33 cellular contexts compared by ENCODE assay signal in genomic region chr4:67790721-67791120, GRCh38. TPM values are rescaled to one million over a fixed set of nuclear protein-coding genes. Genes with fewer than 3 reads are reported as not detected.
"Had no signal": no experiment of that assay in that cellular context is flagged by ENCODE, and none has a peak within 500 bp of the region (broad histone marks: within the 10 kb centered on the region; RNA-seq: fewer than 3 reads in every experiment).

No MANE protein-coding gene starts in this region.

- H3K27me3 ChIP-seq: stomach, suprapubic skin, testis, thyroid gland, tibial artery, tibial nerve, transverse colon, upper lobe of left lung, upper lobe of right lung, uterus, vagina had no signal

- FAIRE-seq: urothelium cell line had no signal

- ATAC-seq: stimulated activated effector memory CD8-positive, alpha-beta T cell treated with anti-CD3 and anti-CD28 coated beads, Interleukin-12 subunit alpha, Interleukin-12 subunit beta, amount 100 ng/mL, for 72 hours; stimulated activated memory B cell treated with anti-CD40 and anti-IgM and Interleukin-4, amounts not matched to agents 10 μg/mL and 1 μg/mL and 100 μg/mL, for 72 hours; stimulated activated naive B cell treated with anti-CD40 and anti-IgM and Interleukin-4, amounts not matched to agents 10 μg/mL and 1 μg/mL and 100 μg/mL, for 72 hours; stimulated activated naive CD8-positive, alpha-beta T cell treated with anti-CD3 and anti-CD28 coated beads, Interleukin-15, amount 100 ng/mL, for 72 hours; stimulated activated naive CD8-positive, alpha-beta T cell treated with anti-CD3 and anti-CD28 coated beads, Interleukin-15, Interleukin-2, amounts not matched to agents 100 U/mL and 50 U/mL, for 24 hours; upper lobe of right lung had no signal

- H3K27ac ChIP-seq: stomach, suprapubic skin, testis, thoracic aorta, thyroid gland, tibial artery, tibial nerve, transverse colon, upper lobe of left lung, upper lobe of right lung, uterus, vagina had no signal

- H3K36me3 ChIP-seq: stomach, suprapubic skin, thoracic aorta, thyroid gland, tibial nerve, transverse colon, upper lobe of left lung, upper lobe of right lung, uterus, vagina had no signal

- H3K4me3 ChIP-seq: stomach, suprapubic skin, testis, thoracic aorta, thyroid gland, tibial artery, tibial nerve, transverse colon, upper lobe of left lung, upper lobe of right lung, uterus, vagina had no signal

- DNase-seq: stimulated activated CD4-positive, alpha-beta T cell treated with anti-CD3 and anti-CD28 coated beads, Interleukin-2, amount 100 ng/mL, for 48 hours; stimulated activated CD4-positive, alpha-beta T cell treated with anti-CD3 and anti-CD28 coated beads, Interleukin-4, amount 100 ng/mL, for 1 hour; stimulated activated CD4-positive, alpha-beta T cell treated with anti-CD3 and anti-CD28 coated beads, Interleukin-4, amount 100 ng/mL, for 24 hours; stimulated activated CD4-positive, alpha-beta T cell treated with anti-CD3 and anti-CD28 coated beads, Interleukin-4, amount 100 ng/mL, for 4 hours; stimulated activated CD8-positive, alpha-beta memory T cell treated with anti-CD3 and anti-CD28 coated beads, Interleukin-4, amount 100 ng/mL, for 48 hours; stimulated activated naive B cell treated with anti-CD40 and anti-IgM and Interleukin-4, amounts not matched to agents 10 μg/mL and 1 μg/mL and 100 μg/mL, for 72 hours; stimulated activated naive CD4-positive, alpha-beta T cell; stimulated activated naive CD4-positive, alpha-beta T cell treated with Interleukin-2 at 50 U/mL for 16 hours; stimulated activated naive CD8-positive, alpha-beta T cell treated with anti-CD3 and anti-CD28 coated beads, Interleukin-15, amount 100 ng/mL, for 72 hours; stimulated activated naive CD8-positive, alpha-beta T cell treated with anti-CD3 and anti-CD28 coated beads, Interleukin-15, Interleukin-2, amounts not matched to agents 100 U/mL and 50 U/mL, for 24 hours; stomach; substantia nigra; testis; thyroid gland; tibial artery; transverse colon; trophoblast cell; upper lobe of left lung; upper lobe of right lung; uterus had no signal

- H3K4me1 ChIP-seq: stomach, suprapubic skin, testis, thyroid gland, tibial artery, tibial nerve, transverse colon, upper lobe of left lung, upper lobe of right lung, uterus, vagina had no signal

- H3K9me3 ChIP-seq: stomach, suprapubic skin, testis, thoracic aorta, thyroid gland, tibial artery, tibial nerve, transverse colon, upper lobe of left lung, upper lobe of right lung, uterus, vagina had no signal

- H3K27me3 Mint-ChIP-seq: stimulated activated memory B cell treated with anti-CD40 and anti-IgM and Interleukin-4, amounts not matched to agents 10 μg/mL and 1 μg/mL and 100 μg/mL, for 72 hours; stimulated activated naive B cell treated with anti-CD40 and anti-IgM and Interleukin-4, amounts not matched to agents 10 μg/mL and 1 μg/mL and 100 μg/mL, for 72 hours; stimulated activated naive CD8-positive, alpha-beta T cell treated with anti-CD3 and anti-CD28 coated beads, Interleukin-15, amount 100 ng/mL, for 72 hours; stimulated activated naive CD8-positive, alpha-beta T cell treated with anti-CD3 and anti-CD28 coated beads, Interleukin-15, Interleukin-2, amounts not matched to agents 100 ng/mL and 50 ng/mL, for 24 hours; type B pancreatic cell had no signal

- H3K9me3 Mint-ChIP-seq: stimulated activated effector memory CD8-positive, alpha-beta T cell treated with anti-CD3 and anti-CD28 coated beads, Interleukin-12 subunit alpha, Interleukin-12 subunit beta, amount 100 ng/mL, for 72 hours; stimulated activated memory B cell treated with anti-CD40 and anti-IgM and Interleukin-4, amounts not matched to agents 10 μg/mL and 1 μg/mL and 100 μg/mL, for 72 hours; stimulated activated naive CD8-positive, alpha-beta T cell treated with anti-CD3 and anti-CD28 coated beads, Interleukin-15, Interleukin-2, amounts not matched to agents 100 ng/mL and 50 ng/mL, for 24 hours had no signal

- H3K4me3 Mint-ChIP-seq: stimulated activated effector memory CD8-positive, alpha-beta T cell treated with anti-CD3 and anti-CD28 coated beads, Interleukin-12 subunit alpha, Interleukin-12 subunit beta, amount 100 ng/mL, for 72 hours; stimulated activated memory B cell treated with anti-CD40 and anti-IgM and Interleukin-4, amounts not matched to agents 10 μg/mL and 1 μg/mL and 100 μg/mL, for 72 hours; stimulated activated naive B cell treated with anti-CD40 and anti-IgM and Interleukin-4, amounts not matched to agents 10 μg/mL and 1 μg/mL and 100 μg/mL, for 72 hours; stimulated activated naive CD8-positive, alpha-beta T cell treated with anti-CD3 and anti-CD28 coated beads, Interleukin-15, amount 100 ng/mL, for 72 hours; stimulated activated naive CD8-positive, alpha-beta T cell treated with anti-CD3 and anti-CD28 coated beads, Interleukin-15, Interleukin-2, amounts not matched to agents 100 ng/mL and 50 ng/mL, for 24 hours; type B pancreatic cell had no signal

- H3K27ac Mint-ChIP-seq: stimulated activated memory B cell treated with anti-CD40 and anti-IgM and Interleukin-4, amounts not matched to agents 10 μg/mL and 1 μg/mL and 100 μg/mL, for 72 hours; stimulated activated naive B cell treated with anti-CD40 and anti-IgM and Interleukin-4, amounts not matched to agents 10 μg/mL and 1 μg/mL and 100 μg/mL, for 72 hours; stimulated activated naive CD8-positive, alpha-beta T cell treated with anti-CD3 and anti-CD28 coated beads, Interleukin-15, amount 100 ng/mL, for 72 hours; stimulated activated naive CD8-positive, alpha-beta T cell treated with anti-CD3 and anti-CD28 coated beads, Interleukin-15, Interleukin-2, amounts not matched to agents 100 ng/mL and 50 ng/mL, for 24 hours; type B pancreatic cell had no signal

- H3K4me1 Mint-ChIP-seq: stimulated activated effector memory CD8-positive, alpha-beta T cell treated with anti-CD3 and anti-CD28 coated beads, Interleukin-12 subunit alpha, Interleukin-12 subunit beta, amount 100 ng/mL, for 72 hours; stimulated activated memory B cell treated with anti-CD40 and anti-IgM and Interleukin-4, amounts not matched to agents 10 μg/mL and 1 μg/mL and 100 μg/mL, for 72 hours; stimulated activated naive B cell treated with anti-CD40 and anti-IgM and Interleukin-4, amounts not matched to agents 10 μg/mL and 1 μg/mL and 100 μg/mL, for 72 hours; stimulated activated naive CD8-positive, alpha-beta T cell treated with anti-CD3 and anti-CD28 coated beads, Interleukin-15, amount 100 ng/mL, for 72 hours had no signal

- H3K36me3 Mint-ChIP-seq: stimulated activated effector memory CD8-positive, alpha-beta T cell treated with anti-CD3 and anti-CD28 coated beads, Interleukin-12 subunit alpha, Interleukin-12 subunit beta, amount 100 ng/mL, for 72 hours; type B pancreatic cell had no signal

RNA-seq across cellular contexts. Expression of gene GNRHR, which starts 36.5 kb away (rescaled TPM):
- total RNA-seq: stomach, subcutaneous adipose tissue, suprapubic skin, thoracic aorta, thyroid gland, tibial nerve, transverse colon, upper lobe of left lung, upper lobe of right lung, ureter, urinary bladder, uterus, vagina had no signal
- polyA plus RNA-seq: stomach, thymus, urinary bladder had no signal
